Comparison of ENCODE assay signal across 12 cellular contexts in the genomic region with DNA sequence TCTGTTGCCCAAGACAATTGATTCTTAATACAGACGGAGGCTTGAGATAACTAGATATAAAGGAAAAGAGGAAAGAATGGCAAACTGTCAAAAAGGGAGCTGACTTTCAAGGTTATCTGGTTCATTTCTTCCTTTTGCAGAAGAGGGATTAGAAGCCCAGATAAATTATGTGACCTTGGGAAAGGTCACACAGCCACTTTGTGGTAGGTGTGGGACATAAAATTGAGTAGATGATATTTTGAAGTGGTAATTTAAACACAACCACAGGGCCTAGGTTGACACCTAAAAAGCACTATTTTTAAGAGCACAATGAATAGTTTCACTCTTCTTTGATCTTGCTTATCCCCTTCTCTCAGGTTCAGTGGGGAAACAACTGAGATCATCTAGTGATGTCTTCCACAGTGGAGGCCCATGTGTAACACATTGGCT. TPM values are rescaled to one million over a fixed set of nuclear protein-coding genes. Genes with fewer than 3 reads are reported as not detected.
DNase-seq lines count a peak whose midpoint lies in the region; ATAC-seq, FAIRE-seq and TF ChIP-seq lines count a peak whose summit lies in the region.
"Had no signal": no experiment of that assay in that cellular context is flagged by ENCODE, and none has a peak within 500 bp of the region (broad histone marks: within the 10 kb centered on the region; RNA-seq: fewer than 3 reads in every experiment).

No MANE protein-coding gene starts in this region.

- no peak overlapping the region for H3K4ac ChIP-seq in mesendoderm (ENCODE audit: low read depth, low read length)

- no peak overlapping the region for H3K56ac ChIP-seq in mesendoderm (ENCODE audit: low read length)

- H3K27ac ChIP-seq in mesendoderm (ENCODE audit: low read depth, low read length) = no peak overlapping the region
- H3K27ac ChIP-seq: psoas muscle had no signal

- peak overlapping the region; percentile 25 for H3K4me3 ChIP-seq in GM12865 (ENCODE audit: low read depth, low read length)
- peak overlapping the region; percentile 59 for H3K4me3 ChIP-seq in Loucy (ENCODE audit: low read length, poor library complexity, severe bottlenecking)
- no peak overlapping the region for H3K4me3 ChIP-seq in mesendoderm (ENCODE audit: low read length)
- H3K4me3 ChIP-seq: HAP-1, psoas muscle had no signal

- H3K79me2 ChIP-seq in Loucy (ENCODE audit: insufficient read depth, low read length) = no peaks in the 10 kb centered on the region
- no peaks in the 10 kb centered on the region for H3K79me2 ChIP-seq in mesendoderm (ENCODE audit: control insufficient read depth, insufficient read depth, low read length)

- ATAC-seq in GM21526 (IDR thresholded peaks at IDR 0.05; ENCODE audit: low FRiP score, unreplicated experiment) (peak; percentile 41), SK-N-SH treated with all-trans-retinoic acid at 6 μM for 48 hours (no peak)

- no peak overlapping the region for H2AFZ ChIP-seq in Loucy (ENCODE audit: low read length)

- H2BK5ac ChIP-seq in mesendoderm (ENCODE audit: low read length) = no peak overlapping the region

- no peak overlapping the region for H2BK120ac ChIP-seq in mesendoderm (ENCODE audit: low read depth, low read length)

- peak overlapping the region; percentile 70 for H3K9ac ChIP-seq in Loucy (ENCODE audit: low read depth, low read length, poor library complexity, severe bottlenecking)
- H3K9ac ChIP-seq in mesendoderm (ENCODE audit: low read length) = no peak overlapping the region

- peaks cover 59% of the 10 kb centered on the region for H3K4me1 ChIP-seq in Loucy (ENCODE audit: insufficient read depth, low read length, poor library complexity, severe bottlenecking)
- no peaks in the 10 kb centered on the region for H3K4me1 ChIP-seq in mesendoderm (ENCODE audit: control insufficient read depth, low read depth, low read length)
- H3K4me1 ChIP-seq: HAP-1 had no signal

- H3F3A ChIP-seq in Loucy (ENCODE audit: low read depth) = peaks cover 16% of the 10 kb centered on the region

- TF ChIP-seq CTCF in GM12865 (IDR thresholded peaks at IDR 0.05; ENCODE audit: insufficient read depth, low read depth, low read length, missing control alignments) (no peak), Loucy (conservative IDR thresholded peaks at IDR 0.05; ENCODE audit: low read length) (no peak)

- H3K4me1 Mint-ChIP-seq in immature natural killer cell = peaks cover 48 to 60% of the 10 kb centered on the region in 2 donors

- no peak overlapping the region for H2BK15ac ChIP-seq in mesendoderm (replicated peaks; ENCODE audit: low read depth)

- no peak overlapping the region for H4K8ac ChIP-seq in mesendoderm (ENCODE audit: low read depth, low read length)

- no peak overlapping the region for H2AK5ac ChIP-seq in mesendoderm (ENCODE audit: low read length)

- H3K9me3 Mint-ChIP-seq in immature natural killer cell = no peaks in the 10 kb centered on the region

- H3K36me3 ChIP-seq in Loucy (ENCODE audit: insufficient read depth, low read length) (no peaks in the 10 kb centered on the region), mesendoderm (ENCODE audit: control insufficient read depth, insufficient read depth, low read length) (no peaks in the 10 kb centered on the region)
- H3K36me3 ChIP-seq: HAP-1 had no signal

- no peak overlapping the region for H3K23ac ChIP-seq in mesendoderm (ENCODE audit: low read length)

- peak overlapping the region; percentile 88 for H3K4me2 ChIP-seq in Loucy (ENCODE audit: low read depth, low read length, poor library complexity, severe bottlenecking)
- no peak overlapping the region for H3K4me2 ChIP-seq in mesendoderm (ENCODE audit: low read length)

- WGBS in mesendoderm (ENCODE audit: extremely low coverage, insufficient coverage, low lambda C conversion rate) = no CpG with 5 or more reads among the region's 1 CpG

- no peaks in the 10 kb centered on the region for H3K79me1 ChIP-seq in mesendoderm (ENCODE audit: low read length)

- H3K27me3 ChIP-seq in Loucy (ENCODE audit: insufficient read depth, low read length, poor library complexity, severe bottlenecking) (no peaks in the 10 kb centered on the region), mesendoderm (ENCODE audit: insufficient read depth, low read length, poor library complexity) (no peaks in the 10 kb centered on the region)

- H3K4me3 Mint-ChIP-seq in immature natural killer cell = peak overlapping the region; percentile 82 to 93 (median 90)

- no peak for FAIRE-seq in H54 (lab: Jason Lieb, UNC)
- FAIRE-seq: islet of Langerhans had no signal

- no peak overlapping the region for H3K18ac ChIP-seq in mesendoderm (ENCODE audit: low read length)

- H4K5ac ChIP-seq in mesendoderm (ENCODE audit: low read length) = no peak overlapping the region

- peaks cover 0 to 2% (median 0%) of the 10 kb centered on the region in 3 donors for H3K27me3 Mint-ChIP-seq in immature natural killer cell (ENCODE audit: low read depth in 3 of 3)

- DNase-seq in GM12865 (ENCODE audit: low read depth) (peak; percentile 55), immature natural killer cell (peak; percentile 25 to 36 (median 26)), mesendoderm (no peak), H54 (ENCODE audit: insufficient read length, low spot score) (no peak), SW 1271 (lab: John Stamatoyannopoulos, UW) (no peak)
- DNase-seq: NCI-H1092, psoas muscle had no signal

- no peaks in the 10 kb centered on the region for H3K9me2 ChIP-seq in Loucy (replicated peaks; ENCODE audit: low read depth, low read length)

- no peaks in the 10 kb centered on the region for H4K20me1 ChIP-seq in Loucy (ENCODE audit: insufficient read depth, low read length, poor library complexity, severe bottlenecking)

- no peak for TF ChIP-seq POLR2A in H54 (IDR thresholded peaks at IDR 0.05; ENCODE audit: low read depth, low read length)

- H3K36me3 Mint-ChIP-seq in immature natural killer cell = peaks cover 0 to 3% (median 0%) of the 10 kb centered on the region in 3 donors

- peak overlapping the region; percentile 88 to 97 (median 96) for H3K27ac Mint-ChIP-seq in immature natural killer cell

- no peaks in the 10 kb centered on the region for H3K9me3 ChIP-seq in Loucy (ENCODE audit: insufficient read depth, low read depth, low read length)
- H3K9me3 ChIP-seq: HAP-1 had no signal

TF ChIP-seq in SK-N-SH treated with all-trans-retinoic acid at 6 μM for 48 hours, 23 proteins besides CTCF, POLR2A, EP300 and RAD21:
- no peak for TF ChIP-seq ARNTL (CRISPR knock-in tag; IDR thresholded peaks at IDR 0.05; ENCODE audit: borderline replicate concordance, low read depth)
- TF ChIP-seq, protein P1, sequence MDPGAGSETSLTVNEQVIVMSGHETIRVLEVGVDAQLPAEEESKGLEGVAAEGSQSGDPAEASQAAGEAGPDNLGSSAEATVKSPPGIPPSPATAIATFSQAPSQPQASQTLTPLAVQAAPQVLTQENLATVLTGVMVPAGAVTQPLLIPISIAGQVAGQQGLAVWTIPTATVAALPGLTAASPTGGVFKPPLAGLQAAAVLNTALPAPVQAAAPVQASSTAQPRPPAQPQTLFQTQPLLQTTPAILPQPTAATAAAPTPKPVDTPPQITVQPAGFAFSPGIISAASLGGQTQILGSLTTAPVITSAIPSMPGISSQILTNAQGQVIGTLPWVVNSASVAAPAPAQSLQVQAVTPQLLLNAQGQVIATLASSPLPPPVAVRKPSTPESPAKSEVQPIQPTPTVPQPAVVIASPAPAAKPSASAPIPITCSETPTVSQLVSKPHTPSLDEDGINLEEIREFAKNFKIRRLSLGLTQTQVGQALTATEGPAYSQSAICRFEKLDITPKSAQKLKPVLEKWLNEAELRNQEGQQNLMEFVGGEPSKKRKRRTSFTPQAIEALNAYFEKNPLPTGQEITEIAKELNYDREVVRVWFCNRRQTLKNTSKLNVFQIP (CRISPR knock-in tag; IDR thresholded peaks at IDR 0.05; ENCODE audit: borderline replicate concordance, low read depth) = no peak
- TF ChIP-seq ZFP30 (CRISPR knock-in tag; IDR thresholded peaks at IDR 0.05) = no peak
- TF ChIP-seq GLIS3 (CRISPR knock-in tag; IDR thresholded peaks at IDR 0.05) = no peak
- no peak for TF ChIP-seq OSR1 (CRISPR knock-in tag; IDR thresholded peaks at IDR 0.05)

RNA-seq across cellular contexts. Expression of gene KIAA0040, which starts 16.9 kb away (rescaled TPM):
- 10 to 100 TPM; 11.8 to 23.6 (median 14.0) TPM for polyA plus RNA-seq in immature natural killer cell
- 7.9 TPM for polyA plus RNA-seq in mesendoderm (2013, experiment 1 of 2)
- 7.8 TPM for polyA plus RNA-seq in mesendoderm (2013, experiment 2 of 2)

Comparison
In these comparisons a context has a peak if more than half of its experiments do, and no peak if none do; other contexts are left out.
1. DNase-seq: peak in GM12865 (single experiment) and immature natural killer cell (3 of 3); none in mesendoderm (single experiment), H54 (single experiment) and SW 1271 (0 of 2).